Comparison of ENCODE assay signal across 1 cellular context in the genomic region with DNA sequence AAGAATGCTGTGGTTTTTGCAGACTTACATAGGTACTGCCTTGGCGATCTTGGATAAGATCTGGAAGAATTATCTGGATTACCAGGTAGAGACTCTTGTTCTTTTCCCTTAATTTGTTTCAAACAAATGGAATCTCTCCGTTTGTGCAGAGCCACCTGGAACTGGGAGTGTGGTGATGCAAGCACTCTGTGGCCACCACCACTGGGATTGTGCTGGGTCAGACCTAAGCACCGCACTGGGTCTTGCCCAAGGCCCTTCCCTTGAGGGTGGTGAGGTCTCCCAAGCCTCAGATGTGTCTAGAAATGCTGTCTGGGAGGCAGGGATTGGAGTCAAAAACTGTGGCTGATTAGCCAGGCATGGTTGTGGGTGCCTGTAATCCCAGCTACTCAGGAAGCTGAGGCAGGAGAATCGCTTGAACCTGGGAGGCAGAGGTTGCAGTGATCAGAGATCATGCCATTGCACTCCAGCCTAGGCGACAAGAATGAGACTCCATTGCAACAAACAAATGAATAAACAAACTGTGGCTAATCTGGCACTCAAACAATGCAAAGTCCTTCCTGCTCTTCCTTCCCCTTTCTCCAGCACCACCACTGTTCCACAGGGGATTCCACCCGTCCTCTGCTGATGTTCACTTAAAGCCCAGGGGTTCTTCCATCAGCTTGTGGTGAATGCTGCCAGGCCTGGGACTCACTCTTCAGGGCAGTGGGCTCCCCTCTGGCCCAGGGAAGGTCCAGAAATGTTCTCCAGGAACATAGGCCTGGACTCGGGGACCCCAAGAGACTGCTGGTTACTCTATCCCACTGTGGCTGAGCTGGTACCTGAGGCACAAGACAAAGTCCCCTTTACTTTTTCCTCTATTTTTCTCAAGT.
TF ChIP-seq lines count a peak whose summit lies in the region.

No MANE protein-coding gene starts in this region.

TF ChIP-seq in H1, 55 proteins besides CTCF, POLR2A, EP300 and RAD21:
- TF ChIP-seq CTBP2 (IDR thresholded peaks at IDR 0.05; ENCODE audit: borderline replicate concordance, insufficient read depth, insufficient read length, low read length) (no peak), KDM5A (IDR thresholded peaks at IDR 0.05; ENCODE audit: low read length) (no peak), BACH1 (IDR thresholded peaks at IDR 0.05; ENCODE audit: low read length) (no peak), BCL11A (IDR thresholded peaks at IDR 0.05; ENCODE audit: low read depth in 2 of 2, low read length in 2 of 2) (no peak), YY1 (IDR thresholded peaks at IDR 0.05; ENCODE audit: low read depth, low read length) (no peak)
